21 cellular contexts compared by ENCODE assay signal in the genomic region with DNA sequence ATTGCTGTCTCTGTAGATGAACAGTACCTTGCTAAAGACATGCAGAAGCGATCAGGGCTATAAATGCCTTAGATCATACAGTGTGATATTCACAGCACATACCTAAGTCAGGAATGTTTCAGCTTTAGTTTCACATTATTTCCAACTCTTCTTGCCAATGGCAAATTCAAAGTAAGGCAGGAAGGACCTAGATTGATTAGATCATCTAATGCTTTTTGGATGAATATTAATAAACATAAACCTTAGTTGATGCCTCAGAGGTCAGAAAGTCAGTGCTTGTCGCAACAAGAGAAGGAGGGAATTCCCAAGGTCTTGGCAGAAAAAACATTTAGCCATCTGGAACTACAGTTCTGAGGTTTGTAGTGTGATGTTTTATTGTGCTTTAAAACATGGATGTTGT.
DNase-seq lines count a peak whose midpoint lies in the region; ATAC-seq, FAIRE-seq and TF ChIP-seq lines count a peak whose summit lies in the region.
"Had no signal": no experiment of that assay in that cellular context is flagged by ENCODE, and none has a peak within 500 bp of the region (broad histone marks: within the 10 kb centered on the region; RNA-seq: fewer than 3 reads in every experiment).

No MANE protein-coding gene starts in this region.

- dilution Hi-C loops in keratinocyte (cut with MboI; ENCODE audit: extremely low pct_ligation_motif_present, low sequenced_read_pairs) = no loop called here

- H4K20me1 ChIP-seq in keratinocyte (ENCODE audit: control insufficient read depth, extremely low read depth, insufficient read depth, low read length) = no peaks in the 10 kb centered on the region

- H3K4me1 ChIP-seq in ACC112 (ENCODE audit: control insufficient read depth, insufficient read depth, low read length, unreplicated experiment) (peaks cover 57% of the 10 kb centered on the region), keratinocyte (ENCODE audit: control insufficient read depth, extremely low read depth, insufficient read depth, low read length) (peaks cover 41% of the 10 kb centered on the region), vagina (peaks cover 22% of the 10 kb centered on the region)
- H3K4me1 ChIP-seq: tibial nerve had no signal

- peak overlapping the region; percentile 99 for H3K27ac ChIP-seq in ACC112 (ENCODE audit: low read depth, low read length)
- H3K27ac ChIP-seq in keratinocyte (ENCODE audit: control insufficient read depth, insufficient read depth, low read length) = peak overlapping the region; percentile 73
- H3K27ac ChIP-seq in vagina = no peak overlapping the region
- H3K27ac ChIP-seq: tibial nerve had no signal

- peak overlapping the region; percentile 49; the same call in 1 of the 2 replicates for H3K4me3 ChIP-seq in ACC112 (ENCODE audit: low read depth, low read length)
- no peak overlapping the region for H3K4me3 ChIP-seq in choroid plexus epithelial cell (ENCODE audit: low read depth, low read length)
- no peak overlapping the region for H3K4me3 ChIP-seq in keratinocyte (ENCODE audit: control insufficient read depth in 2 of 3, extremely low read depth in 1 of 3, insufficient read depth in 2 of 3, low read depth in 1 of 3, low read length in 3 of 3)
- H3K4me3 ChIP-seq in vagina = no peak overlapping the region
- H3K4me3 ChIP-seq: tibial nerve had no signal

- peak overlapping the region; percentile 35 for H3K9ac ChIP-seq in keratinocyte (ENCODE audit: control insufficient read depth, extremely low read depth, insufficient read depth, low read length)

- H3K9me1 ChIP-seq in keratinocyte (ENCODE audit: control insufficient read depth, extremely low read depth, insufficient read depth, low read length) = no peaks in the 10 kb centered on the region

- H3K79me2 ChIP-seq in ACC112 (ENCODE audit: control insufficient read depth, insufficient read depth, low read length, unreplicated experiment) = no peaks in the 10 kb centered on the region
- H3K79me2 ChIP-seq in keratinocyte (ENCODE audit: control insufficient read depth, insufficient read depth, low read length) = no peaks in the 10 kb centered on the region

- no peak for TF ChIP-seq CTCF in choroid plexus epithelial cell (conservative IDR thresholded peaks at IDR 0.05; ENCODE audit: low read depth, low read length)
- TF ChIP-seq CTCF in keratinocyte (optimal IDR thresholded peaks at IDR 0.05 in 1 of 3, IDR thresholded peaks at IDR 0.05 in 1 of 3, conservative IDR thresholded peaks at IDR 0.05 in 1 of 3; ENCODE audit: extremely low read depth in 1 of 3, insufficient read depth in 2 of 3, low read length in 3 of 3) = no peak
- TF ChIP-seq CTCF in activated CD8-positive, alpha-beta T cell treated with anti-CD3 and anti-CD28 coated beads for 36 hours (IDR thresholded peaks at IDR 0.05) = no peak
- TF ChIP-seq CTCF in vagina (IDR thresholded peaks at IDR 0.05) = no peak

- no peak overlapping the region for H3K4me3 Mint-ChIP-seq in activated CD8-positive, alpha-beta T cell treated with anti-CD3 and anti-CD28 coated beads for 36 hours
- H3K4me3 Mint-ChIP-seq in activated T-cell treated with anti-CD3 and anti-CD28 coated beads, Interleukin-2, amount 50 U/mL, for 72 hours = no peak overlapping the region
- H3K4me3 Mint-ChIP-seq: brain; stimulated activated effector memory CD8-positive, alpha-beta T cell treated with anti-CD3 and anti-CD28 coated beads, Interleukin-12 subunit alpha, Interleukin-12 subunit beta, amount 100 ng/mL, for 72 hours had no signal

- H3K36me3 ChIP-seq in ACC112 (ENCODE audit: insufficient read depth, low read length) (no peaks in the 10 kb centered on the region), keratinocyte (ENCODE audit: control insufficient read depth in 2 of 2, extremely low read depth in 1 of 2, insufficient read depth in 2 of 2, low read length in 2 of 2) (no peaks in the 10 kb centered on the region), vagina (no peaks in the 10 kb centered on the region)
- H3K36me3 ChIP-seq: tibial nerve had no signal

- no peaks in the 10 kb centered on the region for H3K27me3 Mint-ChIP-seq in activated CD8-positive, alpha-beta T cell treated with anti-CD3 and anti-CD28 coated beads for 36 hours
- no peaks in the 10 kb centered on the region for H3K27me3 Mint-ChIP-seq in activated T-cell treated with anti-CD3 and anti-CD28 coated beads, Interleukin-2, amount 50 U/mL, for 72 hours (ENCODE audit: low read depth)
- H3K27me3 Mint-ChIP-seq: brain had no signal

- H3K27me3 ChIP-seq in ACC112 (ENCODE audit: insufficient read depth, low read length) = no peaks in the 10 kb centered on the region
- no peaks in the 10 kb centered on the region for H3K27me3 ChIP-seq in keratinocyte (ENCODE audit: control insufficient read depth, extremely low read depth, insufficient read depth, low read length)
- no peaks in the 10 kb centered on the region for H3K27me3 ChIP-seq in vagina
- H3K27me3 ChIP-seq: tibial nerve had no signal

- H3K4me2 ChIP-seq in keratinocyte (ENCODE audit: control insufficient read depth, extremely low read depth, insufficient read depth, low read depth, low read length) = peak overlapping the region; percentile 56

- H2AFZ ChIP-seq in ACC112 (ENCODE audit: low read length, unreplicated experiment) = peak overlapping the region; percentile 85
- no peak overlapping the region for H2AFZ ChIP-seq in keratinocyte (ENCODE audit: control insufficient read depth, low read length)

- H3K36me3 Mint-ChIP-seq in activated CD8-positive, alpha-beta T cell treated with anti-CD3 and anti-CD28 coated beads for 36 hours (ENCODE audit: low read depth) = no peaks in the 10 kb centered on the region
- no peaks in the 10 kb centered on the region for H3K36me3 Mint-ChIP-seq in activated T-cell treated with anti-CD3 and anti-CD28 coated beads, Interleukin-2, amount 50 U/mL, for 72 hours (ENCODE audit: insufficient read depth in 2 of 2)
- H3K36me3 Mint-ChIP-seq: brain had no signal

- DNase-seq in HS-5 (ENCODE audit: low read depth) (peak; percentile 86), choroid plexus epithelial cell (ENCODE audit: low read depth) (peak; percentile 85), keratinocyte (ENCODE audit: low read depth, low spot score) (peak; percentile 85), vagina (ENCODE audit: extremely low spot score in 2 of 2) (no peak), HEK293T (ENCODE audit: extremely low spot score) (no peak)
- no peak for DNase-seq in activated CD8-positive, alpha-beta T cell treated with anti-CD3 and anti-CD28 coated beads for 36 hours
- DNase-seq in activated T-cell treated with anti-CD3 and anti-CD28 coated beads, Interleukin-2, amount 50 U/mL, for 72 hours = no peak
- DNase-seq: activated CD4-positive, CD25-positive, alpha-beta regulatory T cell treated with anti-CD3 and anti-CD28 coated beads, Interleukin-2, amount 50 U/mL, for 72 hours; activated CD8-positive, alpha-beta memory T cell treated with anti-CD3 and anti-CD28 coated beads, Interleukin-2, amount 50 U/mL, for 4 hours; activated naive CD4-positive, alpha-beta T cell treated with Interleukin-2 at 50 U/mL for 16 hours; COR-L47; Karpas-422; NCI-H1417 treated with DMSO at 0.1 percent for 48 hours; nucleus accumbens; SHP77; small intestine had no signal

- no peak for ATAC-seq in activated CD8-positive, alpha-beta T cell treated with anti-CD3 and anti-CD28 coated beads for 36 hours
- ATAC-seq in activated T-cell treated with anti-CD3 and anti-CD28 coated beads, Interleukin-2, amount 50 U/mL, for 72 hours (replicated peaks in 1 of 2) = no peak
- ATAC-seq: stimulated activated effector memory CD8-positive, alpha-beta T cell treated with anti-CD3 and anti-CD28 coated beads, Interleukin-12 subunit alpha, Interleukin-12 subunit beta, amount 100 ng/mL, for 72 hours had no signal

- no peak for TF ChIP-seq POLR2A in vagina (IDR thresholded peaks at IDR 0.05)

- CTCF ChIA-PET in activated CD8-positive, alpha-beta T cell treated with anti-CD3 and anti-CD28 coated beads for 36 hours (lab: Charles Lee) = interaction anchor here (0.6 to 1.4 kb wide), 3 partner anchors 12 to 923 kb away, joined by 3 read pairs; no protein-coding TSS in a partner anchor
- CTCF ChIA-PET in HEK293T (lab: Yijun Ruan, JAX) = no interaction called here

- FAIRE-seq in keratinocyte (lab: Jason Lieb, UNC) = no peak
- FAIRE-seq: A204.1, small intestine had no signal

- peaks cover 8% of the 10 kb centered on the region for H3K4me1 Mint-ChIP-seq in activated CD8-positive, alpha-beta T cell treated with anti-CD3 and anti-CD28 coated beads for 36 hours (ENCODE audit: low read depth)
- H3K4me1 Mint-ChIP-seq in activated T-cell treated with anti-CD3 and anti-CD28 coated beads, Interleukin-2, amount 50 U/mL, for 72 hours (ENCODE audit: low read depth) = peaks cover 7% of the 10 kb centered on the region
- H3K4me1 Mint-ChIP-seq: brain had no signal

- H3K9me3 ChIP-seq in keratinocyte (ENCODE audit: control insufficient read depth, low read depth, low read length) (no peaks in the 10 kb centered on the region), vagina (no peaks in the 10 kb centered on the region)
- H3K9me3 ChIP-seq: tibial nerve had no signal

- H3K9me3 Mint-ChIP-seq in activated CD8-positive, alpha-beta T cell treated with anti-CD3 and anti-CD28 coated beads for 36 hours = no peaks in the 10 kb centered on the region
- H3K9me3 Mint-ChIP-seq in activated T-cell treated with anti-CD3 and anti-CD28 coated beads, Interleukin-2, amount 50 U/mL, for 72 hours = no peaks in the 10 kb centered on the region
- H3K9me3 Mint-ChIP-seq: brain; stimulated activated effector memory CD8-positive, alpha-beta T cell treated with anti-CD3 and anti-CD28 coated beads, Interleukin-12 subunit alpha, Interleukin-12 subunit beta, amount 100 ng/mL, for 72 hours had no signal

- POLR2A ChIA-PET in activated CD8-positive, alpha-beta T cell treated with anti-CD3 and anti-CD28 coated beads for 36 hours (lab: Charles Lee) = interaction anchor here (0.6 kb wide), 1 partner anchor 1197 kb away, joined by 4 read pairs; no protein-coding TSS in a partner anchor
- POLR2A ChIA-PET in HEK293T (lab: Yijun Ruan, JAX) = no interaction called here

- intact Hi-C loops in activated CD8-positive, alpha-beta T cell treated with anti-CD3 and anti-CD28 coated beads for 36 hours (cut with micrococcal nuclease) = no loop called here
- intact Hi-C loops in vagina (cut with DNase I) = no loop called here

- no peak overlapping the region for H3K27ac Mint-ChIP-seq in activated CD8-positive, alpha-beta T cell treated with anti-CD3 and anti-CD28 coated beads for 36 hours
- H3K27ac Mint-ChIP-seq in activated T-cell treated with anti-CD3 and anti-CD28 coated beads, Interleukin-2, amount 50 U/mL, for 72 hours = no peak overlapping the region
- H3K27ac Mint-ChIP-seq: stimulated activated effector memory CD8-positive, alpha-beta T cell treated with anti-CD3 and anti-CD28 coated beads, Interleukin-12 subunit alpha, Interleukin-12 subunit beta, amount 100 ng/mL, for 72 hours had no signal

TF ChIP-seq in HEK293T, 16 proteins besides CTCF, POLR2A, EP300 and RAD21 (continues in another document):
- no peak for TF ChIP-seq ARNT (IDR thresholded peaks at IDR 0.05)
- no peak for TF ChIP-seq TARDBP (IDR thresholded peaks at IDR 0.05)
- no peak for TF ChIP-seq HDGF (IDR thresholded peaks at IDR 0.05; ENCODE audit: borderline replicate concordance)
- TF ChIP-seq CTBP1 (IDR thresholded peaks at IDR 0.05; ENCODE audit: borderline replicate concordance) = no peak
- no peak for TF ChIP-seq LEF1 (IDR thresholded peaks at IDR 0.05; ENCODE audit: borderline replicate concordance)
- no peak for TF ChIP-seq FOXM1 (IDR thresholded peaks at IDR 0.05; ENCODE audit: borderline replicate concordance)
- TF ChIP-seq ELF4 (IDR thresholded peaks at IDR 0.05) = no peak

Comparison
In these comparisons a context has a peak if more than half of its experiments do, and no peak if none do; other contexts are left out.
1. DNase-seq: peak in HS-5 (single experiment), choroid plexus epithelial cell (single experiment) and keratinocyte (single experiment); none in activated CD8-positive, alpha-beta T cell treated with anti-CD3 and anti-CD28 coated beads for 36 hours (single experiment), activated T-cell treated with anti-CD3 and anti-CD28 coated beads, Interleukin-2, amount 50 U/mL, for 72 hours (0 of 2), vagina (0 of 2) and HEK293T (single experiment).